12 cellular contexts compared by ENCODE assay signal in the genomic region with DNA sequence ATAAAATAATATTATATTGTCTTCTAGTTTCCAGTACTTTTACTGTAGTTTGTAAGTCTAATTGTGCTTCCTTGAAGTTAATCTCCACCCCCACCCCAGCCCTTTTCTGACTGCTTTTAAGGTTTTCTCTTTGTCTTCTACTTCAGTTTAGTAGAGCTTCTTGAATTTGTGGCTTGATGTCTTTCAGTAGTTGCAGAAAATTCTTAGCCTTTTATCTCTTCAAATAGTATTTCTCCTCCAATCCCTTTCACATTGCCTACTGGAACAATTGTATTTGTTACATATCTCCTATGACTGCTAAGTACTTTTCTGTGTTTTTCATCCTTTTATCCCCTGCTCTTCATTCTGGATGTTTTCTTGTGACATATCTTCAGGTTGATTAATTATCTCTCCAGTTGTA. TPM values are rescaled to one million over a fixed set of nuclear protein-coding genes. Genes with fewer than 3 reads are reported as not detected.
DNase-seq lines count a peak whose midpoint lies in the region; FAIRE-seq and TF ChIP-seq lines count a peak whose summit lies in the region.
"Not testable (repeated sequence)": the region's sequence is repeated elsewhere in the genome, so short reads cannot be mapped to it uniquely, and the experiment has no call there.
"Had no signal": no experiment of that assay in that cellular context is flagged by ENCODE, and none has a peak within 500 bp of the region (broad histone marks: within the 10 kb centered on the region; RNA-seq: fewer than 3 reads in every experiment).

No MANE protein-coding gene starts in this region.

- H3K36me3 ChIP-seq in HEK293 (ENCODE audit: control insufficient read depth in 2 of 2, insufficient read depth in 1 of 2, low read length in 2 of 2); astrocyte (ENCODE audit: insufficient read depth, low read length): not testable (repeated sequence)

- not testable (repeated sequence) for H3K9me3 Mint-ChIP-seq in astrocyte (ENCODE audit: unreplicated experiment)

- not testable (repeated sequence) for H3K27me3 Mint-ChIP-seq in astrocyte (ENCODE audit: low read depth, unreplicated experiment)

- CTCF ChIA-PET in HEK293 (lab: Yijun Ruan, JAX): not testable (repeated sequence)

- H3K9me3 ChIP-seq in HEK293 (ENCODE audit: control insufficient read depth, insufficient read depth, low read depth, low read length); astrocyte (ENCODE audit: insufficient read depth, low read depth, low read length): not testable (repeated sequence)

- H2AFZ ChIP-seq in astrocyte (ENCODE audit: low read depth, low read length): not testable (repeated sequence)

- H3K4me3 ChIP-seq in HEK293 (ENCODE audit: low read depth, low read length); astrocyte (ENCODE audit: insufficient read depth, low read depth, low read length): not testable (repeated sequence)

- not testable (repeated sequence) for H4K20me1 ChIP-seq in astrocyte (ENCODE audit: insufficient read depth, low read length)

- H3K4me3 Mint-ChIP-seq in astrocyte (ENCODE audit: unreplicated experiment): not testable (repeated sequence)

- H3K79me2 ChIP-seq in astrocyte (ENCODE audit: insufficient read depth, low read length): not testable (repeated sequence)

- H3K27ac Mint-ChIP-seq in astrocyte (ENCODE audit: unreplicated experiment): not testable (repeated sequence)

- H3K4me1 ChIP-seq in HEK293 (ENCODE audit: control insufficient read depth, insufficient read depth, low read length); astrocyte (ENCODE audit: insufficient read depth, low read length): not testable (repeated sequence)

- POLR2A ChIA-PET in HEK293 (lab: Yijun Ruan, JAX): not testable (repeated sequence)

- not testable (repeated sequence) for H3K27ac ChIP-seq in HEK293 (ENCODE audit: extremely low read depth, low read depth, low read length); astrocyte (ENCODE audit: low read depth, low read length)

- not testable (repeated sequence) for DNase-seq in astrocyte (ENCODE audit: low read depth)

- not testable (repeated sequence) for H3K9ac ChIP-seq in astrocyte (ENCODE audit: low read length)

- H3K4me2 ChIP-seq in astrocyte (ENCODE audit: low read length): not testable (repeated sequence)

- H3K4me1 Mint-ChIP-seq in astrocyte (ENCODE audit: low read depth, unreplicated experiment): not testable (repeated sequence)

- peak; percentile 17 for FAIRE-seq in astrocyte (lab: Jason Lieb, UNC)

- TF ChIP-seq CTCF in HEK293 (tag by site-specific recombination; IDR thresholded peaks at IDR 0.05); astrocyte (IDR thresholded peaks at IDR 0.05; ENCODE audit: insufficient read depth, low read depth, low read length): not testable (repeated sequence)

- H3K36me3 Mint-ChIP-seq in astrocyte (ENCODE audit: low read depth, unreplicated experiment): not testable (repeated sequence)

- not testable (repeated sequence) for H3K27me3 ChIP-seq in astrocyte (ENCODE audit: insufficient read depth, low read length)

TF ChIP-seq in HEK293, 187 proteins besides CTCF, POLR2A, EP300 and RAD21:
- peak; percentile 91 for TF ChIP-seq ZNF558 (tag by site-specific recombination; IDR thresholded peaks at IDR 0.05)

RNA-seq across cellular contexts. Expression of a gene that starts 38.8 kb away (rescaled TPM):
- total RNA-seq in astrocyte: 0.14 TPM in 1 of 2 replicates, not detected in the other
- total RNA-seq: A172; B cell; Caco-2; Calu3; CD4-positive, alpha-beta memory T cell; CD4-positive, alpha-beta T cell; CD4-positive, CD25-positive, alpha-beta regulatory T cell; CD8-positive, alpha-beta memory T cell; CD8-positive, alpha-beta T cell; Daoy had no signal
